ENCODE assay signal across 8 cellular contexts in genomic region chr12:68933564-68933893, GRCh38. TPM values are rescaled to one million over a fixed set of nuclear protein-coding genes. Genes with fewer than 3 reads are reported as not detected.
DNase-seq lines count a peak whose midpoint lies in the region; ATAC-seq, FAIRE-seq and TF ChIP-seq lines count a peak whose summit lies in the region.

No MANE protein-coding gene starts in this region.

- H3K9me3 ChIP-seq in MG63 (no peaks in the 10 kb centered on the region), endodermal cell (ENCODE audit: control insufficient read depth, low read length) (peaks cover 2% of the 10 kb centered on the region), small intestine (ENCODE audit: control insufficient read depth, low read depth) (no peaks in the 10 kb centered on the region)

- CTCF ChIA-PET in AG04449 (lab: Yijun Ruan, JAX), result no interaction called here

- no peak for TF ChIP-seq CTCF in AG04449 (IDR thresholded peaks at IDR 0.05; ENCODE audit: insufficient read depth, low read length, missing control alignments)
- TF ChIP-seq CTCF in endodermal cell (conservative IDR thresholded peaks at IDR 0.05), result no peak

- no peaks in the 10 kb centered on the region for H3K36me3 Mint-ChIP-seq in endodermal cell (ENCODE audit: low read depth)
- no peaks in the 10 kb centered on the region for H3K36me3 Mint-ChIP-seq in naive B cell

- no peak for ATAC-seq in naive B cell (ENCODE audit: low read depth in 2 of 2)
- no peak for ATAC-seq in HG03460 (IDR thresholded peaks at IDR 0.05; ENCODE audit: unreplicated experiment)

- WGBS in endodermal cell (ENCODE audit: insufficient coverage in 1 of 2, insufficient read length in 1 of 2), 2 experiments, result 14 to 16% methylated on average over 10 to 25 of the region's 25 CpGs
- WGBS in small intestine, 3 donors, result 11 to 19% (median 19%) methylated on average over 25 of the region's 25 CpGs

- peak overlapping the region; percentile 60 for H3K4me3 ChIP-seq in AG04449 (ENCODE audit: low read depth, low read length)
- H3K4me3 ChIP-seq in MG63, result peak overlapping the region; percentile 56
- H3K4me3 ChIP-seq in endodermal cell (ENCODE audit: low read length), result peak overlapping the region; percentile 69
- peak overlapping the region in 1 of 2 donors; percentile 64 for H3K4me3 ChIP-seq in small intestine (ENCODE audit: low read depth in 1 of 2, low read length in 2 of 2)

- DNase-seq in AG04449 (ENCODE audit: low read depth, low spot score) (no peak), MG63 (no peak), endodermal cell (no peak), naive B cell (no peak), DMS114 treated with DMSO at 0.1 percent for 48 hours (lab: John Stamatoyannopoulos, UW; ENCODE audit: unreplicated experiment) (no peak), small intestine (no peak)
- no peak for DNase-seq in activated CD4-positive, CD25-positive, alpha-beta regulatory T cell (lab: John Stamatoyannopoulos, UW)

- H3K27ac Mint-ChIP-seq in endodermal cell, result no peak overlapping the region
- no peak overlapping the region for H3K27ac Mint-ChIP-seq in naive B cell

- H3K4me3 Mint-ChIP-seq in endodermal cell, result peak overlapping the region; percentile 49
- H3K4me3 Mint-ChIP-seq in naive B cell, result peak overlapping the region in 7 of 8 donors; percentile 35 to 88 (median 80)

- H3K4me1 Mint-ChIP-seq in endodermal cell (no peaks in the 10 kb centered on the region), naive B cell (peaks cover 8 to 20% (median 8%) of the 10 kb centered on the region in 3 donors)

- H3K27ac ChIP-seq in endodermal cell (ENCODE audit: low read depth, low read length) (no peak overlapping the region), small intestine (ENCODE audit: low read depth in 1 of 2, low read length in 1 of 2) (no peak overlapping the region)

- H3K36me3 ChIP-seq in MG63 (no peaks in the 10 kb centered on the region), endodermal cell (ENCODE audit: control insufficient read depth, insufficient read depth, low read length) (no peaks in the 10 kb centered on the region), small intestine (ENCODE audit: control insufficient read depth in 2 of 2, insufficient read depth in 2 of 2, low read length in 2 of 2) (no peaks in the 10 kb centered on the region)

- H3K27me3 ChIP-seq in MG63, result no peaks in the 10 kb centered on the region
- peaks cover 43% of the 10 kb centered on the region for H3K27me3 ChIP-seq in endodermal cell (ENCODE audit: control insufficient read depth, insufficient read depth, low read length, poor library complexity, severe bottlenecking)
- H3K27me3 ChIP-seq in small intestine (ENCODE audit: control insufficient read depth in 2 of 2, insufficient read depth in 2 of 2, low read length in 2 of 2), result peaks cover 0 to 3% of the 10 kb centered on the region in 2 donors

- POLR2A ChIA-PET in AG04449 (lab: Yijun Ruan, JAX), result no interaction called here

- no peak overlapping the region for H3K9ac ChIP-seq in endodermal cell (ENCODE audit: extremely low read depth, low read length, poor library complexity, severe bottlenecking)

- H3K4me1 ChIP-seq in endodermal cell (ENCODE audit: control insufficient read depth, insufficient read depth, low read length), result no peaks in the 10 kb centered on the region
- no peaks in the 10 kb centered on the region for H3K4me1 ChIP-seq in small intestine (ENCODE audit: control insufficient read depth in 2 of 2, insufficient read depth in 1 of 2, low read depth in 1 of 2, low read length in 1 of 2)

- FAIRE-seq in small intestine (lab: Jason Lieb, UNC), result no peak

- H3K27me3 Mint-ChIP-seq in endodermal cell (ENCODE audit: insufficient read depth) (peaks cover 56% of the 10 kb centered on the region), naive B cell (no peaks in the 10 kb centered on the region)

- peaks cover under 1% of the 10 kb centered on the region for H3K9me3 Mint-ChIP-seq in endodermal cell
- peaks cover 0 to 4% (median 0%) of the 10 kb centered on the region in 7 donors for H3K9me3 Mint-ChIP-seq in naive B cell

RNA-seq across cellular contexts. Expression of gene CPM, which starts 0.6 kb away (rescaled TPM):
- 1.7 and 4.6 TPM in 2 replicates for total RNA-seq in MG63 (2014; rRNA removed; shearing (Covaris generic); ENCODE audit: low replicate concordance)
- total RNA-seq in endodermal cell, result under 1 TPM; 0.80 to 0.86 TPM
- polyA plus RNA-seq in endodermal cell (2013, experiment 1 of 2), result 1.1 TPM
- polyA plus RNA-seq in endodermal cell (2013, experiment 2 of 2), result 0.58 TPM
- polyA plus RNA-seq in naive B cell (ENCODE audit: low read depth in 6 of 6) (10 to 100 TPM in 1 of 6 donors, 1 to 10 TPM in 5; 3.2 to 26.0 (median 7.0) TPM), small intestine (1 to 10 TPM in 2 of 3 donors, under 1 TPM in 1; 0.45 to 7.9 (median 1.1) TPM)
